In the genomic region with DNA sequence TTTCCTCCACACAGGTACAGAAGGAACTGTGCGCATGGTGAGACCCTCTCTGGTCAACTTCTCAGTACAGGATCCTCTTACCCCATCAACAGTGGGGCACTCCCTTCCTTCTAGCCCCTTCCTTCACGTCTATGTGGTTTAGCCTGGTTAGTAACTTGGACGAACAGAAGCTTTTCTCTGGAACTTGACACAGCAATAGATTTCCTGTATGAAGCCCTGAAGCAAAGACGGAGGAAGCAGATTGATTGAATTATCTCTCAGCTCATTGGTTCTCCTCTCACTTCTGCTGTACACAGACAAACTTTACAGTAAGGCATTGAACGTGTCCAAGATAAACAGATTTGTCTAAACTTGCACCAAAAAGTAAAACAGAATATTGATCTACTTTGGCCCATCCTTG, we compare ENCODE assay signal across 10 cellular contexts. TPM values are rescaled to one million over a fixed set of nuclear protein-coding genes. Genes with fewer than 3 reads are reported as not detected.
DNase-seq lines count a peak whose midpoint lies in the region; ATAC-seq, FAIRE-seq and TF ChIP-seq lines count a peak whose summit lies in the region.
"Had no signal": no experiment of that assay in that cellular context is flagged by ENCODE, and none has a peak within 500 bp of the region (broad histone marks: within the 10 kb centered on the region; RNA-seq: fewer than 3 reads in every experiment).

A gene with protein sequence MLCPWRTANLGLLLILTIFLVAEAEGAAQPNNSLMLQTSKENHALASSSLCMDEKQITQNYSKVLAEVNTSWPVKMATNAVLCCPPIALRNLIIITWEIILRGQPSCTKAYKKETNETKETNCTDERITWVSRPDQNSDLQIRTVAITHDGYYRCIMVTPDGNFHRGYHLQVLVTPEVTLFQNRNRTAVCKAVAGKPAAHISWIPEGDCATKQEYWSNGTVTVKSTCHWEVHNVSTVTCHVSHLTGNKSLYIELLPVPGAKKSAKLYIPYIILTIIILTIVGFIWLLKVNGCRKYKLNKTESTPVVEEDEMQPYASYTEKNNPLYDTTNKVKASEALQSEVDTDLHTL (minus strand): TSS at position 210 of the 400 bp plus-strand sequence. CDS start 246 bp downstream, outside the sequence.

- H4K20me1 ChIP-seq in BLaER1 treated with 17β-estradiol and CSF1 and Interleukin-3, amounts not matched to agents 10 nM and 100 nM, result no peaks in the 10 kb centered on the region

- intact Hi-C loops in activated T-helper 2 cell treated with anti-CD3 and anti-CD28 coated beads, Interferon-gamma antibody, Interleukin-2, Interleukin-4, amounts not matched to agents 10 μg/mL and 5 μg/mL and 100 μg/mL, durations not matched to agents 14 hours and 24 hours and 36 hours (cut with micrococcal nuclease), result loop anchor here (2.0 to 5.0 kb wide), 2 partner anchors 16 to 843 kb away; a partner anchor contains a TSS

- FAIRE-seq in D721Med (lab: Jason Lieb, UNC), result no peak

- H3K36me3 Mint-ChIP-seq in IgD-negative memory B cell (no peaks in the 10 kb centered on the region), memory B cell (no peaks in the 10 kb centered on the region)
- peaks cover 7% of the 10 kb centered on the region for H3K36me3 Mint-ChIP-seq in activated T-helper 2 cell treated with anti-CD3 and anti-CD28 coated beads, Interferon-gamma antibody, Interleukin-2, Interleukin-4, amounts not matched to agents 10 μg/mL and 5 μg/mL and 100 μg/mL, durations not matched to agents 14 hours and 24 hours and 36 hours (ENCODE audit: low read depth)

- H3K4me1 ChIP-seq in BLaER1 treated with 17β-estradiol and CSF1 and Interleukin-3, amounts not matched to agents 10 nM and 100 nM, result peaks cover 18 to 63% (median 26%) of the 10 kb centered on the region in 10 experiments; a peak in 16 of 20 replicates

- H3K4me2 ChIP-seq in BLaER1 treated with 17β-estradiol and CSF1 and Interleukin-3, amounts not matched to agents 10 nM and 100 nM, result peak within 1 kb of the TSS; percentile 2 to 90 (median 25); a peak in 18 of 22 replicates

- H3K27ac ChIP-seq in BLaER1 treated with 17β-estradiol and CSF1 and Interleukin-3, amounts not matched to agents 10 nM and 100 nM, result peak within 1 kb of the TSS in 4 of 11 experiments; percentile 32 to 59 (median 48); a peak in 7 of 22 replicates

- no peak for DNase-seq in activated T-helper 2 cell treated with anti-CD3 and anti-CD28 coated beads, Interferon-gamma antibody, Interleukin-2, Interleukin-4, amounts not matched to agents 10 μg/mL and 5 μg/mL and 100 μg/mL, durations not matched to agents 14 hours and 24 hours and 36 hours (ENCODE audit: low spot score)
- DNase-seq in memory B cell (ENCODE audit: low spot score in 2 of 2), result no peak
- DNase-seq in C1 segment of cervical spinal cord (lab: John Stamatoyannopoulos, UW), result no peak
- no peak for DNase-seq in NCI-H524 treated with DMSO at 0.1 percent for 48 hours (lab: John Stamatoyannopoulos, UW)
- DNase-seq in NCI-H2227 treated with DMSO at 0.1 percent for 48 hours (lab: John Stamatoyannopoulos, UW), result no peak
- no peak for DNase-seq in D721Med (ENCODE audit: insufficient read length, low spot score)
- DNase-seq: effector CD8-positive, alpha-beta T cell had no signal

- H3K27me3 Mint-ChIP-seq in IgD-negative memory B cell (no peaks in the 10 kb centered on the region), memory B cell (no peaks in the 10 kb centered on the region)
- no peaks in the 10 kb centered on the region for H3K27me3 Mint-ChIP-seq in activated T-helper 2 cell treated with anti-CD3 and anti-CD28 coated beads, Interferon-gamma antibody, Interleukin-2, Interleukin-4, amounts not matched to agents 10 μg/mL and 5 μg/mL and 100 μg/mL, durations not matched to agents 14 hours and 24 hours and 36 hours (ENCODE audit: low read depth)

- H3K27ac Mint-ChIP-seq in IgD-negative memory B cell (peak within 1 kb of the TSS; percentile 52 to 97 (median 88)), memory B cell (peak within 1 kb of the TSS; percentile 87)
- H3K27ac Mint-ChIP-seq in activated T-helper 2 cell treated with anti-CD3 and anti-CD28 coated beads, Interferon-gamma antibody, Interleukin-2, Interleukin-4, amounts not matched to agents 10 μg/mL and 5 μg/mL and 100 μg/mL, durations not matched to agents 14 hours and 24 hours and 36 hours, result peak within 1 kb of the TSS; percentile 94

- H3K36me3 ChIP-seq in BLaER1 treated with 17β-estradiol and CSF1 and Interleukin-3, amounts not matched to agents 10 nM and 100 nM, result no peaks in the 10 kb centered on the region

- H3K9me3 Mint-ChIP-seq in IgD-negative memory B cell (no peaks in the 10 kb centered on the region), memory B cell (no peaks in the 10 kb centered on the region)
- no peaks in the 10 kb centered on the region for H3K9me3 Mint-ChIP-seq in activated T-helper 2 cell treated with anti-CD3 and anti-CD28 coated beads, Interferon-gamma antibody, Interleukin-2, Interleukin-4, amounts not matched to agents 10 μg/mL and 5 μg/mL and 100 μg/mL, durations not matched to agents 14 hours and 24 hours and 36 hours

- peaks cover 50 to 68% (median 64%) of the 10 kb centered on the region in 3 donors for H3K4me1 Mint-ChIP-seq in IgD-negative memory B cell
- peaks cover 68% of the 10 kb centered on the region for H3K4me1 Mint-ChIP-seq in activated T-helper 2 cell treated with anti-CD3 and anti-CD28 coated beads, Interferon-gamma antibody, Interleukin-2, Interleukin-4, amounts not matched to agents 10 μg/mL and 5 μg/mL and 100 μg/mL, durations not matched to agents 14 hours and 24 hours and 36 hours (ENCODE audit: low read depth)
- peaks cover 55% of the 10 kb centered on the region for H3K4me1 Mint-ChIP-seq in memory B cell

- peak; percentile 30 for ATAC-seq in memory B cell (ENCODE audit: low read depth)

- H3K4me3 Mint-ChIP-seq in IgD-negative memory B cell (peak within 1 kb of the TSS; percentile 80 to 96 (median 90)), memory B cell (peak within 1 kb of the TSS; percentile 95)
- H3K4me3 Mint-ChIP-seq in activated T-helper 2 cell treated with anti-CD3 and anti-CD28 coated beads, Interferon-gamma antibody, Interleukin-2, Interleukin-4, amounts not matched to agents 10 μg/mL and 5 μg/mL and 100 μg/mL, durations not matched to agents 14 hours and 24 hours and 36 hours (ENCODE audit: low read depth), result peak within 1 kb of the TSS; percentile 84

- H3K27me3 ChIP-seq in BLaER1 treated with 17β-estradiol and CSF1 and Interleukin-3, amounts not matched to agents 10 nM and 100 nM, result no peaks in the 10 kb centered on the region

- no peaks in the 10 kb centered on the region for H3K9me3 ChIP-seq in BLaER1 treated with 17β-estradiol and CSF1 and Interleukin-3, amounts not matched to agents 10 nM and 100 nM (replicated peaks in 1 of 11)

- H3K9ac ChIP-seq in BLaER1 treated with 17β-estradiol and CSF1 and Interleukin-3, amounts not matched to agents 10 nM and 100 nM, result peak within 1 kb of the TSS in 3 of 11 experiments; percentile 20 to 69 (median 63); a peak in 4 of 22 replicates

- TF ChIP-seq CTCF in D721Med (IDR thresholded peaks at IDR 0.05; ENCODE audit: insufficient read depth, missing control alignments), result no peak

- H3K4me3 ChIP-seq in BLaER1 treated with 17β-estradiol and CSF1 and Interleukin-3, amounts not matched to agents 10 nM and 100 nM, result peak within 1 kb of the TSS in 3 of 10 experiments; percentile 33 to 46 (median 39); a peak in 6 of 20 replicates

RNA-seq across cellular contexts. Expression of the gene that starts here (rescaled TPM):
- 8.5 TPM for polyA plus RNA-seq in IgD-negative memory B cell
- total RNA-seq in activated T-helper 2 cell treated with anti-CD3 and anti-CD28 coated beads, Interferon-gamma antibody, Interleukin-2, Interleukin-4, amounts not matched to agents 10 μg/mL and 5 μg/mL and 100 μg/mL, durations not matched to agents 14 hours and 24 hours and 36 hours, result 3.4 and 4.1 TPM in 2 replicates
- total RNA-seq: SK-MEL-5 had no signal
